Comparison of ENCODE assay signal across 15 cellular contexts in genomic region chr7:143126146-143126545, GRCh38. TPM values are rescaled to one million over a fixed set of nuclear protein-coding genes. Genes with fewer than 3 reads are reported as not detected.
DNase-seq lines count a peak whose midpoint lies in the region; ATAC-seq, FAIRE-seq and TF ChIP-seq lines count a peak whose summit lies in the region.
"Had no signal": no experiment of that assay in that cellular context is flagged by ENCODE, and none has a peak within 500 bp of the region (broad histone marks: within the 10 kb centered on the region; RNA-seq: fewer than 3 reads in every experiment).

No MANE protein-coding gene starts in this region.

- peak in 1 of 2 donors; percentile 14 for TF ChIP-seq EP300 in tibial nerve (IDR thresholded peaks at IDR 0.05)

- H3K27ac ChIP-seq in RWPE2 (ENCODE audit: poor library complexity, severe bottlenecking): peak overlapping the region; percentile 67
- H3K27ac ChIP-seq in tibial nerve: no peak overlapping the region

- H3K27me3 ChIP-seq in RWPE2 (ENCODE audit: insufficient read depth, poor library complexity, severe bottlenecking) (no peaks in the 10 kb centered on the region), tibial nerve (no peaks in the 10 kb centered on the region)

- no peak overlapping the region for H3K4me3 Mint-ChIP-seq in T-helper 2 cell treated with Interferon-gamma antibody and Interleukin-4, amounts not matched to agents 5 μg/mL and 100 μg/mL, for 36 hours
- H3K4me3 Mint-ChIP-seq in chondrocyte (ENCODE audit: unreplicated experiment): no peak overlapping the region
- H3K4me3 Mint-ChIP-seq: activated naive CD8-positive, alpha-beta T cell treated with anti-CD3 and anti-CD28 coated beads, Interleukin-2, amount 50 U/mL, for 24 hours; naive thymus-derived CD8-positive, alpha-beta T cell; T-helper 1 cell treated with Interleukin-12 subunit alpha and Interleukin-12 subunit beta and Interleukin-4 antibody, amounts not matched to agents 30 μg/mL and 1 μg/mL, for 36 hours had no signal

- no peak overlapping the region for H3K4me3 ChIP-seq in RWPE2 (ENCODE audit: severe bottlenecking)
- no peak overlapping the region for H3K4me3 ChIP-seq in skeletal muscle cell (ENCODE audit: low read depth, low read length)
- no peak overlapping the region for H3K4me3 ChIP-seq in tibial nerve
- H3K4me3 ChIP-seq: smooth muscle cell had no signal

- H3K4me1 ChIP-seq in RWPE2 (ENCODE audit: insufficient read depth, poor library complexity, severe bottlenecking): peaks cover 4% of the 10 kb centered on the region
- H3K4me1 ChIP-seq in tibial nerve: no peaks in the 10 kb centered on the region

- H3K9me3 Mint-ChIP-seq in T-helper 2 cell treated with Interferon-gamma antibody and Interleukin-4, amounts not matched to agents 5 μg/mL and 100 μg/mL, for 36 hours: peaks cover 22% of the 10 kb centered on the region
- peaks cover 24% of the 10 kb centered on the region for H3K9me3 Mint-ChIP-seq in chondrocyte (ENCODE audit: low read depth)

- H3K9me3 ChIP-seq in RWPE2 (ENCODE audit: severe bottlenecking) (no peaks in the 10 kb centered on the region), tibial nerve (peaks cover 0 to 29% (median 5%) of the 10 kb centered on the region in 4 donors)

- 27 to 36% methylated on average over 1 of the region's 1 CpG for WGBS in tibial nerve, 2 donors

- peaks cover 4% of the 10 kb centered on the region for H3K36me3 Mint-ChIP-seq in T-helper 2 cell treated with Interferon-gamma antibody and Interleukin-4, amounts not matched to agents 5 μg/mL and 100 μg/mL, for 36 hours (ENCODE audit: low read depth)
- H3K36me3 Mint-ChIP-seq in chondrocyte (ENCODE audit: low read depth): no peaks in the 10 kb centered on the region

- H3K27ac Mint-ChIP-seq in T-helper 2 cell treated with Interferon-gamma antibody and Interleukin-4, amounts not matched to agents 5 μg/mL and 100 μg/mL, for 36 hours: no peak overlapping the region
- no peak overlapping the region for H3K27ac Mint-ChIP-seq in chondrocyte (ENCODE audit: unreplicated experiment)
- H3K27ac Mint-ChIP-seq: activated naive CD8-positive, alpha-beta T cell treated with anti-CD3 and anti-CD28 coated beads, Interleukin-2, amount 50 U/mL, for 24 hours; naive thymus-derived CD8-positive, alpha-beta T cell; T-helper 1 cell treated with Interleukin-12 subunit alpha and Interleukin-12 subunit beta and Interleukin-4 antibody, amounts not matched to agents 30 μg/mL and 1 μg/mL, for 36 hours had no signal

- DNase-seq in GM12891 (ENCODE audit: insufficient read length, low spot score) (no peak), RWPE2 (ENCODE audit: low spot score) (no peak), skeletal muscle cell (ENCODE audit: low read depth) (peak; percentile 23), DMS79 (lab: John Stamatoyannopoulos, UW) (no peak), tibial nerve (ENCODE audit: low spot score in 2 of 2) (no peak), chondrocyte (ENCODE audit: low spot score) (no peak)
- DNase-seq in T-helper 2 cell treated with Interferon-gamma antibody and Interleukin-4, amounts not matched to agents 5 μg/mL and 100 μg/mL, for 36 hours (ENCODE audit: low spot score): no peak
- DNase-seq: activated CD8-positive, alpha-beta memory T cell treated with anti-CD3 and anti-CD28 coated beads for 24 hours; activated naive CD8-positive, alpha-beta T cell treated with anti-CD3 and anti-CD28 coated beads, Interleukin-2, amount 50 U/mL, for 24 hours; naive thymus-derived CD8-positive, alpha-beta T cell; NCI-H1048; NCI-H69 had no signal

- peaks cover 2% of the 10 kb centered on the region for H3K27me3 Mint-ChIP-seq in T-helper 2 cell treated with Interferon-gamma antibody and Interleukin-4, amounts not matched to agents 5 μg/mL and 100 μg/mL, for 36 hours (ENCODE audit: low read depth)
- H3K27me3 Mint-ChIP-seq in chondrocyte (ENCODE audit: low read depth): peaks cover 2% of the 10 kb centered on the region

- no peak for TF ChIP-seq CTCF in RWPE2 (IDR thresholded peaks at IDR 0.05; ENCODE audit: poor library complexity, severe bottlenecking)
- TF ChIP-seq CTCF in tibial nerve (IDR thresholded peaks at IDR 0.05): no peak
- TF ChIP-seq CTCF in chondrocyte (IDR thresholded peaks at IDR 0.05): no peak

- no peak for FAIRE-seq in GM12891 (lab: Jason Lieb, UNC)

- ATAC-seq in RWPE2 (ENCODE audit: low read depth): peak; percentile 91
- ATAC-seq in esophagus mucosa: peak; percentile 77
- ATAC-seq: activated naive CD8-positive, alpha-beta T cell treated with anti-CD3 and anti-CD28 coated beads, Interleukin-2, amount 50 U/mL, for 24 hours; naive thymus-derived CD8-positive, alpha-beta T cell had no signal

- TF ChIP-seq POLR2A in GM12891 (IDR thresholded peaks at IDR 0.05; ENCODE audit: low read depth, low read length) (no peak), tibial nerve (IDR thresholded peaks at IDR 0.05) (no peak)

- H3K4me1 Mint-ChIP-seq in T-helper 2 cell treated with Interferon-gamma antibody and Interleukin-4, amounts not matched to agents 5 μg/mL and 100 μg/mL, for 36 hours (ENCODE audit: low read depth): peaks cover 2% of the 10 kb centered on the region
- no peaks in the 10 kb centered on the region for H3K4me1 Mint-ChIP-seq in chondrocyte (ENCODE audit: low read depth)
- H3K4me1 Mint-ChIP-seq: activated naive CD8-positive, alpha-beta T cell treated with anti-CD3 and anti-CD28 coated beads, Interleukin-2, amount 50 U/mL, for 24 hours had no signal

- H3K36me3 ChIP-seq in RWPE2 (ENCODE audit: low read depth) (no peaks in the 10 kb centered on the region), tibial nerve (no peaks in the 10 kb centered on the region)

TF ChIP-seq in GM12891, 5 proteins besides CTCF, POLR2A, EP300 and RAD21:
- TF ChIP-seq POLR2AphosphoS5 (IDR thresholded peaks at IDR 0.05; ENCODE audit: low read depth, low read length): no peak
- TF ChIP-seq PAX5 (IDR thresholded peaks at IDR 0.05; ENCODE audit: insufficient read depth, low read length, severe bottlenecking): no peak
- TF ChIP-seq SPI1 (IDR thresholded peaks at IDR 0.05; ENCODE audit: low read depth, low read length): peak; percentile 24; the same call in 1 of the 2 replicates
- no peak for TF ChIP-seq TAF1 (IDR thresholded peaks at IDR 0.05; ENCODE audit: low read depth, low read length)
TF ChIP-seq in GM12891: peak in this region for 1.

RNA-seq across cellular contexts. Expression of gene PIP, which starts 5.7 kb away (rescaled TPM):
- polyA plus RNA-seq in GM12891 (2012; ENCODE audit: low read depth, missing spikeins): not detected
- total RNA-seq in esophagus mucosa (0.56 TPM), tibial nerve (not detected), chondrocyte (not detected in 3 replicates)
- total RNA-seq: naive thymus-derived CD8-positive, alpha-beta T cell; smooth muscle cell had no signal
- polyA plus RNA-seq: naive thymus-derived CD8-positive, alpha-beta T cell; smooth muscle cell had no signal

RNA-seq across cellular contexts. Expression of gene TAS2R39, which starts 57.1 kb away (rescaled TPM):
- not detected for polyA plus RNA-seq in GM12891 (2012; ENCODE audit: low read depth, missing spikeins)
- total RNA-seq in esophagus mucosa (not detected), tibial nerve (not detected), chondrocyte (not detected in 3 replicates)
- total RNA-seq: naive thymus-derived CD8-positive, alpha-beta T cell; smooth muscle cell had no signal
- polyA plus RNA-seq: naive thymus-derived CD8-positive, alpha-beta T cell; smooth muscle cell had no signal
